In the genomic region with DNA sequence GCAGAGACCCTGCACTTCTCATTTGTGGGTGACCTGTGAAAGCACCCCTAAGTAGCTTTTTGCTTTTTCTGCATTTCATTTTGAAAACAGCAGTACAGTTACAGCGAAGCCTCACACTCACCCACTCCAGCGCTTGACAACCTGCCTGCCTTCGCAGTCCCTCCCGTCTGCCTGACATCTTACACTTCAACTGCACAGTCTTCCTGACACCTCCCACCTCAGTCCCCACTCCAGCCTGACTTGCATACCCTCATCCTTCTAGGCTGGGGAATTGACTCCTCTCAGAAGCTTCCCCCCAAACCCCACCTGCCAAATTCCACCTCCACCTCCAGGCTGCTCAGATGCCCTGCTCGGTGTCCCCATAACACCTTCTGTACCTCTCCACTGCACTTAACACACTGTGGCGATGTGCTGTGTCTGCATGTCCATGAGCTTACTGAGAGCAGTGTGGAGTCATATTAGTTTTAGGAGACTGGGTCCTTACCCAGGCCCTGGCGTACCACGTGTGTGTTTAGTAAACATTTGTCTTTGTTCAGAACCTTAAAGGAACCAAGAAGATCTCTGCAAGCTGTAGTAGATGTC, we compare ENCODE assay signal across 16 cellular contexts.
DNase-seq lines count a peak whose midpoint lies in the region; ATAC-seq and TF ChIP-seq lines count a peak whose summit lies in the region.
"Had no signal": no experiment of that assay in that cellular context is flagged by ENCODE, and none has a peak within 500 bp of the region (broad histone marks: within the 10 kb centered on the region; RNA-seq: fewer than 3 reads in every experiment).

No MANE protein-coding gene starts in this region.

- H3K4me3 ChIP-seq in stomach (no peak overlapping the region), endodermal cell (ENCODE audit: low read length) (no peak overlapping the region)
- H3K4me3 ChIP-seq: left lung, SJSA1, tibial artery had no signal

- peaks cover 96% of the 10 kb centered on the region for H3K4me1 Mint-ChIP-seq in activated T-cell treated with anti-CD3 and anti-CD28 coated beads, Interleukin-2, amount 50 U/mL, for 24 hours (ENCODE audit: low read depth)
- H3K4me1 Mint-ChIP-seq in activated T-cell treated with anti-CD3 and anti-CD28 coated beads, Interleukin-2, amount 50 U/mL, for 4 hours (ENCODE audit: low read depth) = peaks cover 88% of the 10 kb centered on the region
- H3K4me1 Mint-ChIP-seq in T-helper 17 cell (peaks cover 51% of the 10 kb centered on the region), immature natural killer cell (peaks cover 98 to 100% of the 10 kb centered on the region in 2 donors), endodermal cell (peaks cover 3% of the 10 kb centered on the region)

- peaks cover 0 to 4% (median 0%) of the 10 kb centered on the region in 4 donors for H3K36me3 ChIP-seq in stomach
- H3K36me3 ChIP-seq in endodermal cell (ENCODE audit: control insufficient read depth, insufficient read depth, low read length) = no peaks in the 10 kb centered on the region
- H3K36me3 ChIP-seq: left lung, SJSA1, tibial artery had no signal

- H3K9ac ChIP-seq in endodermal cell (ENCODE audit: extremely low read depth, low read length, poor library complexity, severe bottlenecking) = no peak overlapping the region

- peak overlapping the region; percentile 24 for H3K4me3 Mint-ChIP-seq in activated T-cell treated with anti-CD3 and anti-CD28 coated beads, Interleukin-2, amount 50 U/mL, for 24 hours
- H3K4me3 Mint-ChIP-seq in activated T-cell treated with anti-CD3 and anti-CD28 coated beads, Interleukin-2, amount 50 U/mL, for 4 hours = no peak overlapping the region
- H3K4me3 Mint-ChIP-seq in T-helper 17 cell (peak overlapping the region; percentile 71), immature natural killer cell (peak overlapping the region in 4 of 5 donors; percentile 9 to 66 (median 34)), endodermal cell (no peak overlapping the region)

- intact Hi-C loops in stomach (cut with DNase I; ENCODE audit: low total_unique reads) = no loop called here

- no peak for TF ChIP-seq EP300 in stomach (IDR thresholded peaks at IDR 0.05)

- 74 to 82% (median 74%) methylated on average over 8 of the region's 8 CpGs for WGBS in stomach, 5 donors
- WGBS in endodermal cell (ENCODE audit: insufficient coverage in 1 of 2, insufficient read length in 1 of 2), 2 experiments = 86 to 92% methylated on average over 4 to 8 of the region's 8 CpGs

- H3K9me3 Mint-ChIP-seq in activated T-cell treated with anti-CD3 and anti-CD28 coated beads, Interleukin-2, amount 50 U/mL, for 24 hours = no peaks in the 10 kb centered on the region
- H3K9me3 Mint-ChIP-seq in activated T-cell treated with anti-CD3 and anti-CD28 coated beads, Interleukin-2, amount 50 U/mL, for 4 hours = no peaks in the 10 kb centered on the region
- no peaks in the 10 kb centered on the region for H3K9me3 Mint-ChIP-seq in immature natural killer cell
- no peaks in the 10 kb centered on the region for H3K9me3 Mint-ChIP-seq in endodermal cell

- no peak for ATAC-seq in activated T-cell treated with anti-CD3 and anti-CD28 coated beads, Interleukin-2, amount 50 U/mL, for 4 hours
- ATAC-seq in T-helper 17 cell (no peak), HG02588 (IDR thresholded peaks at IDR 0.05; ENCODE audit: unreplicated experiment) (no peak)
- ATAC-seq: left lung had no signal

- DNase-seq in activated T-cell treated with anti-CD3 and anti-CD28 coated beads, Interleukin-2, amount 50 U/mL, for 24 hours = no peak
- DNase-seq in activated T-cell treated with anti-CD3 and anti-CD28 coated beads, Interleukin-2, amount 50 U/mL, for 4 hours = no peak
- DNase-seq in T-helper 17 cell (no peak), immature natural killer cell (peak in 1 of 3 donors; percentile 20), stomach (no peak), endodermal cell (no peak), NCI-H524 treated with DMSO at 0.1 percent for 48 hours (lab: John Stamatoyannopoulos, UW) (no peak)
- DNase-seq: DMS79, KBM-7, left lung, NCI-H1436 treated with DMSO at 0.1 percent for 48 hours, NCI-H748 treated with DMSO at 0.1 percent for 48 hours, small intestine, tibial artery had no signal

- H3K36me3 Mint-ChIP-seq in activated T-cell treated with anti-CD3 and anti-CD28 coated beads, Interleukin-2, amount 50 U/mL, for 24 hours (ENCODE audit: low read depth) = peaks cover 78% of the 10 kb centered on the region
- peaks cover 37% of the 10 kb centered on the region for H3K36me3 Mint-ChIP-seq in activated T-cell treated with anti-CD3 and anti-CD28 coated beads, Interleukin-2, amount 50 U/mL, for 4 hours (ENCODE audit: insufficient read depth)
- peaks cover 8% of the 10 kb centered on the region for H3K36me3 Mint-ChIP-seq in T-helper 17 cell (ENCODE audit: low read depth)
- H3K36me3 Mint-ChIP-seq in immature natural killer cell = peaks cover 12 to 33% (median 26%) of the 10 kb centered on the region in 3 donors
- no peaks in the 10 kb centered on the region for H3K36me3 Mint-ChIP-seq in endodermal cell (ENCODE audit: low read depth)

- H3K4me1 ChIP-seq in stomach (peaks cover 34 to 56% (median 44%) of the 10 kb centered on the region in 4 donors), endodermal cell (ENCODE audit: control insufficient read depth, insufficient read depth, low read length) (no peaks in the 10 kb centered on the region)

- H3K27ac Mint-ChIP-seq in activated T-cell treated with anti-CD3 and anti-CD28 coated beads, Interleukin-2, amount 50 U/mL, for 24 hours = peak overlapping the region; percentile 97
- peak overlapping the region; percentile 95 for H3K27ac Mint-ChIP-seq in T-helper 17 cell
- peak overlapping the region in 5 of 6 donors; percentile 94 to 100 (median 99) for H3K27ac Mint-ChIP-seq in immature natural killer cell
- no peak overlapping the region for H3K27ac Mint-ChIP-seq in endodermal cell

- H3K27ac ChIP-seq in stomach (peak overlapping the region in 4 of 5 donors; percentile 11 to 95 (median 86)), endodermal cell (ENCODE audit: low read depth, low read length) (no peak overlapping the region)
- H3K27ac ChIP-seq: SJSA1 had no signal

- TF ChIP-seq CTCF in stomach (IDR thresholded peaks at IDR 0.05) = no peak
- TF ChIP-seq CTCF in endodermal cell (conservative IDR thresholded peaks at IDR 0.05) = no peak

- no peaks in the 10 kb centered on the region for H3K27me3 ChIP-seq in stomach
- no peaks in the 10 kb centered on the region for H3K27me3 ChIP-seq in endodermal cell (ENCODE audit: control insufficient read depth, insufficient read depth, low read length, poor library complexity, severe bottlenecking)
- H3K27me3 ChIP-seq: left lung, SJSA1, tibial artery had no signal

- no peaks in the 10 kb centered on the region for H3K27me3 Mint-ChIP-seq in activated T-cell treated with anti-CD3 and anti-CD28 coated beads, Interleukin-2, amount 50 U/mL, for 24 hours
- no peaks in the 10 kb centered on the region for H3K27me3 Mint-ChIP-seq in activated T-cell treated with anti-CD3 and anti-CD28 coated beads, Interleukin-2, amount 50 U/mL, for 4 hours (ENCODE audit: low read depth)
- H3K27me3 Mint-ChIP-seq in T-helper 17 cell (no peaks in the 10 kb centered on the region), immature natural killer cell (ENCODE audit: low read depth in 3 of 3) (peaks cover 11 to 46% (median 38%) of the 10 kb centered on the region in 3 donors), endodermal cell (ENCODE audit: insufficient read depth) (peaks cover 2% of the 10 kb centered on the region)

- TF ChIP-seq POLR2A in stomach (IDR thresholded peaks at IDR 0.05) = no peak

- H3K9me3 ChIP-seq in T-helper 17 cell (ENCODE audit: control insufficient read depth, low read length, poor library complexity, severe bottlenecking) = no peaks in the 10 kb centered on the region
- no peaks in the 10 kb centered on the region for H3K9me3 ChIP-seq in stomach
- H3K9me3 ChIP-seq in endodermal cell (ENCODE audit: control insufficient read depth, low read length) = no peaks in the 10 kb centered on the region
- H3K9me3 ChIP-seq: left lung, SJSA1, tibial artery had no signal

Comparison
In these comparisons a context has a peak if more than half of its experiments do, and no peak if none do; other contexts are left out.
1. H3K4me3 Mint-ChIP-seq: peak in activated T-cell treated with anti-CD3 and anti-CD28 coated beads, Interleukin-2, amount 50 U/mL, for 24 hours (single experiment), T-helper 17 cell (single experiment) and immature natural killer cell (4 of 5); none in activated T-cell treated with anti-CD3 and anti-CD28 coated beads, Interleukin-2, amount 50 U/mL, for 4 hours (single experiment) and endodermal cell (single experiment).